Comparison of ENCODE assay signal across 1 cellular context in genomic region chr3:129893616-129894070, GRCh38.
A peak's percentile ranks its signal among the peaks of the same experiment; 100 is the strongest.
TF ChIP-seq lines count a peak whose summit lies in the region.

Gene TMCC1 (minus strand): TSS chr3:129893711.

TF ChIP-seq in HepG2, 621 proteins besides CTCF, POLR2A, EP300 and RAD21 (continued from another document and continues in another):
- TF ChIP-seq, protein P1, sequence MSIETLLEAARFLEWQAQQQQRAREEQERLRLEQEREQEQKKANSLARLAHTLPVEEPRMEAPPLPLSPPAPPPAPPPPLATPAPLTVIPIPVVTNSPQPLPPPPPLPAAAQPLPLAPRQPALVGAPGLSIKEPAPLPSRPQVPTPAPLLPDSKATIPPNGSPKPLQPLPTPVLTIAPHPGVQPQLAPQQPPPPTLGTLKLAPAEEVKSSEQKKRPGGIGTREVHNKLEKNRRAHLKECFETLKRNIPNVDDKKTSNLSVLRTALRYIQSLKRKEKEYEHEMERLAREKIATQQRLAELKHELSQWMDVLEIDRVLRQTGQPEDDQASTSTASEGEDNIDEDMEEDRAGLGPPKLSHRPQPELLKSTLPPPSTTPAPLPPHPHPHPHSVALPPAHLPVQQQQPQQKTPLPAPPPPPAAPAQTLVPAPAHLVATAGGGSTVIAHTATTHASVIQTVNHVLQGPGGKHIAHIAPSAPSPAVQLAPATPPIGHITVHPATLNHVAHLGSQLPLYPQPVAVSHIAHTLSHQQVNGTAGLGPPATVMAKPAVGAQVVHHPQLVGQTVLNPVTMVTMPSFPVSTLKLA (IDR thresholded peaks at IDR 0.05): peak; percentile 25; the same call in 1 of the 2 replicates
- TF ChIP-seq SMARCC2 (IDR thresholded peaks at IDR 0.05): no peak
- no peak for TF ChIP-seq KMT2B (CRISPR knock-in tag; IDR thresholded peaks at IDR 0.05)
- TF ChIP-seq NR2F6 (IDR thresholded peaks at IDR 0.05): no peak
- TF ChIP-seq NR2F6 (CRISPR knock-in tag; IDR thresholded peaks at IDR 0.05): 0 out of 2 replicates have a peak, but pooled peaks have one; percentile 11
- no peak for TF ChIP-seq NFKB2 (CRISPR knock-in tag; IDR thresholded peaks at IDR 0.05; ENCODE audit: borderline replicate concordance)
- no peak for TF ChIP-seq CCDC6 (CRISPR knock-in tag; IDR thresholded peaks at IDR 0.05)
- peak; percentile 63; the same call in 1 of the 2 replicates for TF ChIP-seq GMEB1 (CRISPR knock-in tag; IDR thresholded peaks at IDR 0.05; ENCODE audit: borderline replicate concordance)
- 0 out of 2 replicates have a peak, but pooled peaks have one; percentile 22 for TF ChIP-seq ZMYM3 (CRISPR knock-in tag; IDR thresholded peaks at IDR 0.05)
- no peak for TF ChIP-seq ZNF101 (CRISPR knock-in tag; IDR thresholded peaks at IDR 0.05; ENCODE audit: borderline replicate concordance, low read depth)
- TF ChIP-seq ZGPAT (CRISPR knock-in tag; IDR thresholded peaks at IDR 0.05): no peak
- no peak for TF ChIP-seq NPAS2 (CRISPR knock-in tag; IDR thresholded peaks at IDR 0.05; ENCODE audit: borderline replicate concordance)
- no peak for TF ChIP-seq TAF1 (CRISPR knock-in tag; IDR thresholded peaks at IDR 0.05)
- peak; percentile 43; the same call in 1 of the 2 replicates for TF ChIP-seq ZNF292 (CRISPR knock-in tag; IDR thresholded peaks at IDR 0.05; ENCODE audit: borderline replicate concordance, low read depth)
- TF ChIP-seq BORCS8-MEF2B (CRISPR knock-in tag; IDR thresholded peaks at IDR 0.05): no peak
- TF ChIP-seq KIAA2018 (CRISPR knock-in tag; IDR thresholded peaks at IDR 0.05; ENCODE audit: borderline replicate concordance): no peak
- TF ChIP-seq ZNF678 (CRISPR knock-in tag; IDR thresholded peaks at IDR 0.05): no peak
- no peak for TF ChIP-seq ZNF75D (CRISPR knock-in tag; IDR thresholded peaks at IDR 0.05; ENCODE audit: borderline replicate concordance)
- no peak for TF ChIP-seq ZNF251 (CRISPR knock-in tag; IDR thresholded peaks at IDR 0.05)
- TF ChIP-seq ZFP90 (CRISPR knock-in tag; IDR thresholded peaks at IDR 0.05; ENCODE audit: borderline replicate concordance): no peak
- no peak for TF ChIP-seq TBX2 (CRISPR knock-in tag; IDR thresholded peaks at IDR 0.05; ENCODE audit: borderline replicate concordance)
- TF ChIP-seq YEATS4 (CRISPR knock-in tag; IDR thresholded peaks at IDR 0.05; ENCODE audit: borderline replicate concordance): peak; percentile 9; the same call in 1 of the 2 replicates
- TF ChIP-seq SETDB1 (CRISPR knock-in tag; IDR thresholded peaks at IDR 0.05; ENCODE audit: borderline replicate concordance): no peak
- TF ChIP-seq CBX1 (IDR thresholded peaks at IDR 0.05; ENCODE audit: low read depth): no peak
- TF ChIP-seq ASH2L (IDR thresholded peaks at IDR 0.05; ENCODE audit: insufficient read length, low read depth, low read length): no peak
- no peak for TF ChIP-seq RFX1 (IDR thresholded peaks at IDR 0.05)
- 0 out of 2 replicates have a peak, but pooled peaks have one; percentile 3 for TF ChIP-seq ZNF329 (CRISPR knock-in tag; IDR thresholded peaks at IDR 0.05; ENCODE audit: low read depth)
- TF ChIP-seq PTBP1 (IDR thresholded peaks at IDR 0.05; ENCODE audit: low read depth, low read length, poor library complexity, severe bottlenecking): no peak
- TF ChIP-seq, protein P2, sequence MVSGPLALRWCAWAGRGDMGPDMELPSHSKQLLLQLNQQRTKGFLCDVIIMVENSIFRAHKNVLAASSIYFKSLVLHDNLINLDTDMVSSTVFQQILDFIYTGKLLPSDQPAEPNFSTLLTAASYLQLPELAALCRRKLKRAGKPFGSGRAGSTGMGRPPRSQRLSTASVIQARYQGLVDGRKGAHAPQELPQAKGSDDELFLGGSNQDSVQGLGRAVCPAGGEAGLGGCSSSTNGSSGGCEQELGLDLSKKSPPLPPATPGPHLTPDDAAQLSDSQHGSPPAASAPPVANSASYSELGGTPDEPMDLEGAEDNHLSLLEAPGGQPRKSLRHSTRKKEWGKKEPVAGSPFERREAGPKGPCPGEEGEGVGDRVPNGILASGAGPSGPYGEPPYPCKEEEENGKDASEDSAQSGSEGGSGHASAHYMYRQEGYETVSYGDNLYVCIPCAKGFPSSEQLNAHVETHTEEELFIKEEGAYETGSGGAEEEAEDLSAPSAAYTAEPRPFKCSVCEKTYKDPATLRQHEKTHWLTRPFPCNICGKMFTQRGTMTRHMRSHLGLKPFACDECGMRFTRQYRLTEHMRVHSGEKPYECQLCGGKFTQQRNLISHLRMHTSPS (CRISPR knock-in tag; IDR thresholded peaks at IDR 0.05; ENCODE audit: low read depth): no peak
- TF ChIP-seq, protein P3, sequence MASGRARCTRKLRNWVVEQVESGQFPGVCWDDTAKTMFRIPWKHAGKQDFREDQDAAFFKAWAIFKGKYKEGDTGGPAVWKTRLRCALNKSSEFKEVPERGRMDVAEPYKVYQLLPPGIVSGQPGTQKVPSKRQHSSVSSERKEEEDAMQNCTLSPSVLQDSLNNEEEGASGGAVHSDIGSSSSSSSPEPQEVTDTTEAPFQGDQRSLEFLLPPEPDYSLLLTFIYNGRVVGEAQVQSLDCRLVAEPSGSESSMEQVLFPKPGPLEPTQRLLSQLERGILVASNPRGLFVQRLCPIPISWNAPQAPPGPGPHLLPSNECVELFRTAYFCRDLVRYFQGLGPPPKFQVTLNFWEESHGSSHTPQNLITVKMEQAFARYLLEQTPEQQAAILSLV (CRISPR knock-in tag; IDR thresholded peaks at IDR 0.05; ENCODE audit: borderline replicate concordance): no peak
- 0 out of 2 replicates have a peak, but pooled peaks have one; percentile 47 for TF ChIP-seq GMEB2 (CRISPR knock-in tag; IDR thresholded peaks at IDR 0.05; ENCODE audit: low read depth)
- TF ChIP-seq MTA1 (CRISPR knock-in tag; IDR thresholded peaks at IDR 0.05; ENCODE audit: borderline replicate concordance): no peak
- TF ChIP-seq, protein P4, sequence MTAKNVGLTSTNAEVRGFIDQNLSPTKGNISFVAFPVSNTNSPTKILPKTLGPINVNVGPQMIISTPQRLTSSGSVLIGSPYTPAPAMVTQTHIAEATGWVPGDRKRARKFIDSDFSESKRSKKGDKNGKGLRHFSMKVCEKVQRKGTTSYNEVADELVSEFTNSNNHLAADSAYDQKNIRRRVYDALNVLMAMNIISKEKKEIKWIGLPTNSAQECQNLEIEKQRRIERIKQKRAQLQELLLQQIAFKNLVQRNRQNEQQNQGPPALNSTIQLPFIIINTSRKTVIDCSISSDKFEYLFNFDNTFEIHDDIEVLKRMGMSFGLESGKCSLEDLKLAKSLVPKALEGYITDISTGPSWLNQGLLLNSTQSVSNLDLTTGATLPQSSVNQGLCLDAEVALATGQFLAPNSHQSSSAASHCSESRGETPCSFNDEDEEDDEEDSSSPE (CRISPR knock-in tag; IDR thresholded peaks at IDR 0.05): peak; percentile 11; the same call in 1 of the 2 replicates
- no peak for TF ChIP-seq CBX2 (IDR thresholded peaks at IDR 0.05; ENCODE audit: low read depth, low read length)
- TF ChIP-seq CBX2 (CRISPR knock-in tag; IDR thresholded peaks at IDR 0.05; ENCODE audit: low read depth): no peak
- no peak for TF ChIP-seq ZNF460 (CRISPR knock-in tag; IDR thresholded peaks at IDR 0.05; ENCODE audit: borderline replicate concordance)
- TF ChIP-seq GPBP1L1 (CRISPR knock-in tag; IDR thresholded peaks at IDR 0.05): no peak
- TF ChIP-seq PHF21A (CRISPR knock-in tag; IDR thresholded peaks at IDR 0.05): no peak
- no peak for TF ChIP-seq BRCA1 (CRISPR knock-in tag; IDR thresholded peaks at IDR 0.05)
- no peak for TF ChIP-seq ZNF451 (CRISPR knock-in tag; IDR thresholded peaks at IDR 0.05)
- TF ChIP-seq ZNF781 (CRISPR knock-in tag; IDR thresholded peaks at IDR 0.05; ENCODE audit: borderline replicate concordance, not compliant biosample characterization): peak; percentile 31
- no peak for TF ChIP-seq RELA (CRISPR knock-in tag; IDR thresholded peaks at IDR 0.05)
